Comparison of ENCODE assay signal across 21 cellular contexts in genomic region chr7:83749495-83749894, GRCh38.
DNase-seq lines count a peak whose midpoint lies in the region; ATAC-seq and TF ChIP-seq lines count a peak whose summit lies in the region.
"Had no signal": no experiment of that assay in that cellular context is flagged by ENCODE, and none has a peak within 500 bp of the region (broad histone marks: within the 10 kb centered on the region; RNA-seq: fewer than 3 reads in every experiment).

No MANE protein-coding gene starts in this region.

- H3K9me2 ChIP-seq in GM23248 (ENCODE audit: insufficient read depth): no peaks in the 10 kb centered on the region

- H3K4me3 ChIP-seq in RWPE2 (ENCODE audit: severe bottlenecking) (no peak overlapping the region), iPS-18c (ENCODE audit: insufficient read depth, low read depth, low read length) (peak overlapping the region; percentile 9; the same call in 1 of the 2 replicates), spleen (no peak overlapping the region), GM23248 (no peak overlapping the region)
- H3K4me3 ChIP-seq: A549; BLaER1 treated with 17β-estradiol and CSF1 and Interleukin-3, amounts not matched to agents 10 nM and 100 nM; HAP-1 had no signal

- no peaks in the 10 kb centered on the region for H3K79me2 ChIP-seq in GM23248 (ENCODE audit: insufficient read depth)

- H2AFZ ChIP-seq in GM23248: no peak overlapping the region

- H3K27ac ChIP-seq in RWPE2 (ENCODE audit: poor library complexity, severe bottlenecking) (no peak overlapping the region), spleen (no peak overlapping the region), GM23248 (no peak overlapping the region)
- H3K27ac ChIP-seq: A549; BLaER1 treated with 17β-estradiol and CSF1 and Interleukin-3, amounts not matched to agents 10 nM and 100 nM had no signal

- intact Hi-C loops in Right ventricle myocardium inferior (cut with DNase I) (no loop called here), left ventricle myocardium superior (cut with micrococcal nuclease) (no loop called here), spleen (cut with DNase I; ENCODE audit: low total_unique reads) (no loop called here)

- H3K27me3 ChIP-seq in RWPE2 (ENCODE audit: insufficient read depth, poor library complexity, severe bottlenecking) (no peaks in the 10 kb centered on the region), spleen (replicated peaks in 1 of 7) (no peaks in the 10 kb centered on the region), GM23248 (replicated peaks; ENCODE audit: insufficient read depth) (no peaks in the 10 kb centered on the region)
- H3K27me3 ChIP-seq: BE2C; BLaER1 treated with 17β-estradiol and CSF1 and Interleukin-3, amounts not matched to agents 10 nM and 100 nM had no signal

- DNase-seq in Right ventricle myocardium inferior (ENCODE audit: missing footprints): peak; percentile 53
- no peak for DNase-seq in left ventricle myocardium superior
- DNase-seq in RWPE2 (ENCODE audit: low spot score): peak; percentile 40
- peak; percentile 65 for DNase-seq in spleen
- no peak for DNase-seq in GM23248
- no peak for DNase-seq in DMS53 treated with DMSO at 0.1 percent for 48 hours (lab: John Stamatoyannopoulos, UW; ENCODE audit: unreplicated experiment)
- DNase-seq: 8988T; ACHN; AML-193; BE2C; CD4-positive, alpha-beta T cell; CD8-positive, alpha-beta memory T cell; DMS 273 treated with DMSO at 0.1 percent for 48 hours; DMS79 treated with DMSO at 0.1 percent for 48 hours; GF-D8; GOT3; HFFc6 had no signal

- H3K4me2 ChIP-seq in GM23248 (ENCODE audit: unreplicated experiment): no peak overlapping the region
- H3K4me2 ChIP-seq: A549; BLaER1 treated with 17β-estradiol and CSF1 and Interleukin-3, amounts not matched to agents 10 nM and 100 nM had no signal

- no peak for TF ChIP-seq POLR2A in spleen (IDR thresholded peaks at IDR 0.05)

- no peak for TF ChIP-seq CTCF in RWPE2 (IDR thresholded peaks at IDR 0.05; ENCODE audit: poor library complexity, severe bottlenecking)
- TF ChIP-seq CTCF in spleen (IDR thresholded peaks at IDR 0.05 in 8 of 11, conservative IDR thresholded peaks at IDR 0.05 in 3 of 11): no peak

- no peaks in the 10 kb centered on the region for H3K4me1 ChIP-seq in RWPE2 (ENCODE audit: insufficient read depth, poor library complexity, severe bottlenecking)
- H3K4me1 ChIP-seq in spleen: no peaks in the 10 kb centered on the region
- no peaks in the 10 kb centered on the region for H3K4me1 ChIP-seq in GM23248 (ENCODE audit: insufficient read depth)
- H3K4me1 ChIP-seq: A549; BE2C; BLaER1 treated with 17β-estradiol and CSF1 and Interleukin-3, amounts not matched to agents 10 nM and 100 nM; HAP-1 had no signal

- in situ Hi-C loops in GM23248 (cut with MboI): no loop called here

- H3F3A ChIP-seq in GM23248 (ENCODE audit: insufficient read depth): no peaks in the 10 kb centered on the region

- no peaks in the 10 kb centered on the region for H4K20me1 ChIP-seq in GM23248 (ENCODE audit: insufficient read depth)
- H4K20me1 ChIP-seq: BLaER1 treated with 17β-estradiol and CSF1 and Interleukin-3, amounts not matched to agents 10 nM and 100 nM had no signal

- H3K9me3 ChIP-seq in RWPE2 (ENCODE audit: severe bottlenecking) (no peaks in the 10 kb centered on the region), iPS-18c (ENCODE audit: control insufficient read depth, insufficient read depth, low read length) (peaks cover 7% of the 10 kb centered on the region), spleen (peaks cover 0 to 28% (median 14%) of the 10 kb centered on the region in 8 donors), GM23248 (ENCODE audit: low read depth) (no peaks in the 10 kb centered on the region)
- H3K9me3 ChIP-seq: A549, BE2C had no signal

- WGBS in spleen, 5 donors: 88 to 94% (median 92%) methylated on average over 31 of the region's 31 CpGs
- 80 to 83% methylated on average over 31 of the region's 31 CpGs for WGBS in GM23248 (ENCODE audit: low coverage in 1 of 2, low lambda C conversion rate in 2 of 2, missing lambda C conversion rate in 2 of 2), 2 experiments

- no peak overlapping the region for H3K9ac ChIP-seq in GM23248
- H3K9ac ChIP-seq: BLaER1 treated with 17β-estradiol and CSF1 and Interleukin-3, amounts not matched to agents 10 nM and 100 nM had no signal

- H3K36me3 ChIP-seq in RWPE2 (ENCODE audit: low read depth): no peaks in the 10 kb centered on the region
- H3K36me3 ChIP-seq in spleen: no peaks in the 10 kb centered on the region
- no peaks in the 10 kb centered on the region for H3K36me3 ChIP-seq in GM23248 (ENCODE audit: low read depth)
- H3K36me3 ChIP-seq: BE2C; BLaER1 treated with 17β-estradiol and CSF1 and Interleukin-3, amounts not matched to agents 10 nM and 100 nM; HAP-1 had no signal

- ATAC-seq in Right ventricle myocardium inferior (no peak), left ventricle myocardium superior (no peak), RWPE2 (ENCODE audit: low read depth) (no peak)
- ATAC-seq: A549 had no signal

Comparison
In these comparisons a context has a peak if more than half of its experiments do, and no peak if none do; other contexts are left out.
1. DNase-seq: peak in Right ventricle myocardium inferior (single experiment), RWPE2 (single experiment) and spleen (single experiment); none in left ventricle myocardium superior (single experiment), GM23248 (single experiment) and DMS53 treated with DMSO at 0.1 percent for 48 hours (single experiment).